In genomic region chr15:67777773-67778172, GRCh38 we compare ENCODE assay signal across 29 cellular contexts. TPM values are rescaled to one million over a fixed set of nuclear protein-coding genes. Genes with fewer than 3 reads are reported as not detected.
"Had no signal": no experiment of that assay in that cellular context is flagged by ENCODE, and none has a peak within 500 bp of the region (broad histone marks: within the 10 kb centered on the region; RNA-seq: fewer than 3 reads in every experiment).

No MANE protein-coding gene starts in this region.

- H3K36me3 ChIP-seq: brain microvascular endothelial cell, colonic mucosa, SJSA1, WERI-Rb-1 had no signal

- H3K4me3 ChIP-seq: colonic mucosa, SJSA1 had no signal

- H3K4me1 ChIP-seq: colonic mucosa, SJSA1 had no signal

- ATAC-seq: activated CD8-positive, alpha-beta memory T cell treated with anti-CD3 and anti-CD28 coated beads, Interleukin-2, amount 10 ng/mL, durations not matched to agents 7 days and 5 days had no signal

- H3K9me3 ChIP-seq: colonic mucosa, SJSA1 had no signal

- H3K27ac ChIP-seq: brain microvascular endothelial cell, colonic mucosa, SJSA1, WERI-Rb-1 had no signal

- H3K27me3 ChIP-seq: brain microvascular endothelial cell, colonic mucosa, SJSA1 had no signal

- DNase-seq: activated CD4-positive, alpha-beta memory T cell treated with anti-CD3 and anti-CD28 coated beads, Interleukin-2, amount 10 ng/mL, durations not matched to agents 7 days and 5 days; activated CD4-positive, alpha-beta T cell treated with anti-CD3 and anti-CD28 coated beads for 1 hour; activated CD4-positive, alpha-beta T cell treated with anti-CD3 and anti-CD28 coated beads for 48 hours; activated CD4-positive, CD25-positive, alpha-beta regulatory T cell; activated CD8-positive, alpha-beta memory T cell treated with anti-CD3 and anti-CD28 coated beads for 24 hours; activated CD8-positive, alpha-beta memory T cell treated with anti-CD3 and anti-CD28 coated beads, Interleukin-2, amount 10 ng/mL, durations not matched to agents 7 days and 5 days; activated CD8-positive, alpha-beta memory T cell treated with anti-CD3 and anti-CD28 coated beads, Interleukin-2, amount 50 U/mL, for 48 hours; activated effector memory CD4-positive, alpha-beta T cell treated with Interleukin-2 at 50 U/mL for 16 hours; activated naive CD4-positive, alpha-beta T cell treated with anti-CD3 and anti-CD28 coated beads, Interleukin-2, amount 10 ng/mL, durations not matched to agents 7 days and 5 days; activated T-cell treated with anti-CD3 and anti-CD28 coated beads, Interleukin-2, amount 50 U/mL, for 48 hours; amniotic stem cell; aorta; brain microvascular endothelial cell; colonic mucosa; NCI-H1436 treated with DMSO at 0.1 percent for 48 hours; NCI-H1694 treated with DMSO at 0.1 percent for 48 hours; NCI-H2029; NCI-H2171 treated with DMSO at 0.1 percent for 48 hours; NCI-H226; NCI-H446 treated with DMSO at 0.1 percent for 48 hours; NCI-H524 treated with DMSO at 0.1 percent for 48 hours; OCI-M1; SHP77; SW 1271; T-helper 1 cell; T-helper 2 cell; T-helper 9 cell; WERI-Rb-1 had no signal

RNA-seq across cellular contexts. Expression of gene SKOR1, which starts 47.5 kb away (rescaled TPM):
- total RNA-seq: SJSA1 had no signal
